Comparison of ENCODE assay signal across 16 cellular contexts in genomic region chr1:107138767-107139445, GRCh38. TPM values are rescaled to one million over a fixed set of nuclear protein-coding genes. Genes with fewer than 3 reads are reported as not detected.
DNase-seq lines count a peak whose midpoint lies in the region; ATAC-seq and TF ChIP-seq lines count a peak whose summit lies in the region.
"Had no signal": no experiment of that assay in that cellular context is flagged by ENCODE, and none has a peak within 500 bp of the region (broad histone marks: within the 10 kb centered on the region; RNA-seq: fewer than 3 reads in every experiment).

No MANE protein-coding gene starts in this region.

- no peaks in the 10 kb centered on the region for H3K36me3 ChIP-seq in endodermal cell (ENCODE audit: control insufficient read depth, insufficient read depth, low read length)

- no peaks in the 10 kb centered on the region for H3K9me3 ChIP-seq in endodermal cell (ENCODE audit: control insufficient read depth, low read length)

- no peak overlapping the region for H3K9ac ChIP-seq in endodermal cell (ENCODE audit: extremely low read depth, low read length, poor library complexity, severe bottlenecking)

- peak overlapping the region; percentile 73 for H3K4me3 Mint-ChIP-seq in endodermal cell
- H3K4me3 Mint-ChIP-seq in naive thymus-derived CD8-positive, alpha-beta T cell, result peak overlapping the region in 6 of 10 donors; percentile 45 to 87 (median 84)

- TF ChIP-seq CTCF in endodermal cell (conservative IDR thresholded peaks at IDR 0.05), result no peak

- no peaks in the 10 kb centered on the region for H3K9me3 Mint-ChIP-seq in endodermal cell
- no peaks in the 10 kb centered on the region for H3K9me3 Mint-ChIP-seq in naive thymus-derived CD8-positive, alpha-beta T cell
- H3K9me3 Mint-ChIP-seq: activated naive CD4-positive, alpha-beta T cell treated with anti-CD3 and anti-CD28 coated beads, Interleukin-2, amount 10 ng/mL, durations not matched to agents 7 days and 5 days; CD8-positive, alpha-beta T cell had no signal

- peaks cover 21% of the 10 kb centered on the region for H3K4me1 Mint-ChIP-seq in endodermal cell
- H3K4me1 Mint-ChIP-seq in naive thymus-derived CD8-positive, alpha-beta T cell, result peaks cover 10 to 28% (median 25%) of the 10 kb centered on the region in 4 donors

- H3K27ac ChIP-seq in endodermal cell (ENCODE audit: low read depth, low read length), result no peak overlapping the region
- H3K27ac ChIP-seq: coronary artery, PC-9 had no signal

- ATAC-seq in naive thymus-derived CD8-positive, alpha-beta T cell, result no peak
- no peak for ATAC-seq in stimulated activated naive CD8-positive, alpha-beta T cell treated with anti-CD3 and anti-CD28 coated beads, Interleukin-15, Interleukin-2, amounts not matched to agents 100 U/mL and 50 U/mL, for 24 hours
- ATAC-seq in HG03378 (IDR thresholded peaks at IDR 0.05; ENCODE audit: unreplicated experiment) (no peak), GM21367 (IDR thresholded peaks at IDR 0.05; ENCODE audit: unreplicated experiment) (no peak)
- ATAC-seq: CD8-positive, alpha-beta T cell had no signal

- H3K27me3 ChIP-seq in endodermal cell (ENCODE audit: control insufficient read depth, insufficient read depth, low read length, poor library complexity, severe bottlenecking), result peaks cover 32% of the 10 kb centered on the region

- H3K4me3 ChIP-seq in endodermal cell (ENCODE audit: low read length), result peak overlapping the region; percentile 80
- H3K4me3 ChIP-seq: PC-9 had no signal

- DNase-seq in Caki2 (ENCODE audit: low read depth) (peak; percentile 27), M059J (ENCODE audit: low read depth) (peak; percentile 93), endodermal cell (peak; percentile 44), iPS-NIHi11 (ENCODE audit: low spot score) (no peak)
- no peak for DNase-seq in naive thymus-derived CD8-positive, alpha-beta T cell
- DNase-seq in stimulated activated naive CD8-positive, alpha-beta T cell treated with anti-CD3 and anti-CD28 coated beads, Interleukin-15, Interleukin-2, amounts not matched to agents 100 U/mL and 50 U/mL, for 24 hours, result no peak
- DNase-seq: activated CD8-positive, alpha-beta T cell treated with anti-CD3 and anti-CD28 coated beads, Interleukin-2, amount 10 ng/mL, durations not matched to agents 7 days and 5 days; activated naive CD4-positive, alpha-beta T cell treated with anti-CD3 and anti-CD28 coated beads, Interleukin-2, amount 10 ng/mL, durations not matched to agents 7 days and 5 days; MM.1S; PC-9; stimulated activated CD4-positive, alpha-beta T cell treated with anti-CD3 and anti-CD28 coated beads, Interleukin-4, amount 100 ng/mL, for 4 hours had no signal

- POLR2A ChIA-PET in naive thymus-derived CD8-positive, alpha-beta T cell (lab: Charles Lee), result no interaction called here

- in situ Hi-C loops in Caki2 (cut with HindIII; ENCODE audit: low pct_unique_long_range_greater_than_20kb, low sequenced_read_pairs), result no loop called here

- H3K27ac Mint-ChIP-seq in endodermal cell, result no peak overlapping the region
- H3K27ac Mint-ChIP-seq in naive thymus-derived CD8-positive, alpha-beta T cell, result peak overlapping the region in 1 of 10 donors; percentile 54
- H3K27ac Mint-ChIP-seq: activated CD8-positive, alpha-beta T cell treated with anti-CD3 and anti-CD28 coated beads, Interleukin-2, amount 10 ng/mL, durations not matched to agents 7 days and 5 days; activated naive CD4-positive, alpha-beta T cell treated with anti-CD3 and anti-CD28 coated beads, Interleukin-2, amount 10 ng/mL, durations not matched to agents 7 days and 5 days; CD8-positive, alpha-beta T cell had no signal

- no peaks in the 10 kb centered on the region for H3K36me3 Mint-ChIP-seq in endodermal cell (ENCODE audit: low read depth)
- no peaks in the 10 kb centered on the region for H3K36me3 Mint-ChIP-seq in naive thymus-derived CD8-positive, alpha-beta T cell
- H3K36me3 Mint-ChIP-seq: activated naive CD4-positive, alpha-beta T cell treated with anti-CD3 and anti-CD28 coated beads, Interleukin-2, amount 10 ng/mL, durations not matched to agents 7 days and 5 days; CD8-positive, alpha-beta T cell had no signal

- WGBS in endodermal cell (ENCODE audit: insufficient coverage in 1 of 2, insufficient read length in 1 of 2), 2 experiments, result 70 to 81% methylated on average over 2 to 3 of the region's 3 CpGs

- H3K27me3 Mint-ChIP-seq in endodermal cell (ENCODE audit: insufficient read depth), result peaks cover 27% of the 10 kb centered on the region
- peaks cover 30 to 66% (median 43%) of the 10 kb centered on the region in 5 donors for H3K27me3 Mint-ChIP-seq in naive thymus-derived CD8-positive, alpha-beta T cell

- no peaks in the 10 kb centered on the region for H3K4me1 ChIP-seq in endodermal cell (ENCODE audit: control insufficient read depth, insufficient read depth, low read length)

RNA-seq across cellular contexts. Expression of gene NTNG1, which starts 1.9 kb away (rescaled TPM):
- total RNA-seq in Caki2 (2014; rRNA removed; shearing (Covaris generic); ENCODE audit: low replicate concordance), result 0.41 and 2.2 TPM in 2 replicates
- total RNA-seq in M059J (2014; rRNA removed; shearing (Covaris generic)), result 5.8 and 8.3 TPM in 2 replicates
- 1 to 10 TPM; 2.5 to 2.6 TPM for total RNA-seq in endodermal cell
- 1.1 TPM for polyA plus RNA-seq in endodermal cell (2013, experiment 1 of 2)
- 1.5 TPM for polyA plus RNA-seq in endodermal cell (2013, experiment 2 of 2)
- total RNA-seq in naive thymus-derived CD8-positive, alpha-beta T cell, result not detected
- not detected for polyA plus RNA-seq in naive thymus-derived CD8-positive, alpha-beta T cell
- total RNA-seq: activated CD8-positive, alpha-beta T cell treated with anti-CD3 and anti-CD28 coated beads, Interleukin-2, amount 10 ng/mL, durations not matched to agents 7 days and 5 days; CD8-positive, alpha-beta T cell; mesenteric fat pad; PC-9 had no signal

Comparison
In these comparisons a context has a peak if more than half of its experiments do, and no peak if none do; other contexts are left out.
1. DNase-seq: peak in Caki2 (single experiment), M059J (single experiment) and endodermal cell (single experiment); none in naive thymus-derived CD8-positive, alpha-beta T cell (0 of 10), stimulated activated naive CD8-positive, alpha-beta T cell treated with anti-CD3 and anti-CD28 coated beads, Interleukin-15, Interleukin-2, amounts not matched to agents 100 U/mL and 50 U/mL, for 24 hours (single experiment) and iPS-NIHi11 (single experiment).